Comparison of ENCODE assay signal across 9 cellular contexts in the genomic region with DNA sequence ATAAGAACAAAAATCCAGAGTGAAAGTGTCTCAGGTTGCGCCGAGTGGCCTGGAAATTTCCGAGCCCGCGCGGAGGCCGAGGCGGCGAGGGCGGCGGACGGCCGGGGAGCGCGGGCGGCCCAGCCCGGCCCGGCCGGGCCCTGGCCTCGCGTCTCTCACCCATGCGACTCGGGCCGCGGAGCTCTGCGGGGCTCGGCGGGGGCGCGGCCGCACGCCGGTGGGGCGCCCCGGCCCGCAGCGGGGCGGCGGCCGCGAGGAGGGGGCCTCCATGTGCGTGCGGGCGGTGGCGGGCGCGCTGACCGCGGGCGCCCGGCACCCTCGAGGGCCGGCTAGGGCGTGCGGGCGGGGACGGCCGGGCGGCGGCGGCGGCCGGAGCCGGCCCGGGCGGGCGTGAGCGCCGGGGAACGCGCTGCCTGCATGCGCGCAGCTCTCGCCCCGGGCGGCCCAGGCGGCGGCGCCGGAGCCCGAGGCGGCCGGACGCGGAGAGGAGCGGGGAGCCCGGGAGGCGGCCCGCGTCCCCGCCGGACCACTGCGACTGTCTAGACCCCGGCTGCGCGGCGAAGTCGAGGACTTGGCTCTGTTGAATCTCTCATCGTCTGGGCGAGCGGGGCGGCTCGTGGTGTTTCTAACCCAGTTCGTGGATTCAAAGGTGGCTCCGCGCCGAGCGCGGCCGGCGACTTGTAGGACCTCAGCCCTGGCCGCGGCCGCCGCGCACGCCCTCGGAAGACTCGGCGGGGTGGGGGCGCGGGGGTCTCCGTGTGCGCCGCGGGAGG. TPM values are rescaled to one million over a fixed set of nuclear protein-coding genes. Genes with fewer than 3 reads are reported as not detected.
DNase-seq lines count a peak whose midpoint lies in the region; ATAC-seq and TF ChIP-seq lines count a peak whose summit lies in the region.
"Had no signal": no experiment of that assay in that cellular context is flagged by ENCODE, and none has a peak within 500 bp of the region (broad histone marks: within the 10 kb centered on the region; RNA-seq: fewer than 3 reads in every experiment).

A gene (plus strand): TSS at position 586 of the 773 bp plus-strand sequence. CDS start 249 bp downstream, outside the sequence.

- WGBS in suprapubic skin: 3% methylated on average over 8 of the region's 126 CpGs

- H3K27me3 Mint-ChIP-seq in activated CD4-positive, alpha-beta T cell treated with anti-CD3 and anti-CD28 coated beads for 36 hours: peaks cover 67% of the 10 kb centered on the region
- H3K27me3 Mint-ChIP-seq in activated naive CD8-positive, alpha-beta T cell: peaks cover 34% of the 10 kb centered on the region

- H3K9me3 Mint-ChIP-seq in activated CD4-positive, alpha-beta T cell treated with anti-CD3 and anti-CD28 coated beads for 36 hours (ENCODE audit: low read depth): no peaks in the 10 kb centered on the region
- no peaks in the 10 kb centered on the region for H3K9me3 Mint-ChIP-seq in activated naive CD8-positive, alpha-beta T cell (ENCODE audit: low read depth)

- H3K4me1 ChIP-seq in suprapubic skin: peaks cover 51% of the 10 kb centered on the region

- no peak for TF ChIP-seq EP300 in suprapubic skin (IDR thresholded peaks at IDR 0.05)

- peak within 1 kb of the TSS; percentile 54 for H3K4me3 Mint-ChIP-seq in activated CD4-positive, alpha-beta T cell treated with anti-CD3 and anti-CD28 coated beads for 36 hours
- H3K4me3 Mint-ChIP-seq in activated naive CD8-positive, alpha-beta T cell: peak within 1 kb of the TSS; percentile 70

- no peaks in the 10 kb centered on the region for H3K36me3 Mint-ChIP-seq in activated CD4-positive, alpha-beta T cell treated with anti-CD3 and anti-CD28 coated beads for 36 hours (ENCODE audit: low read depth)
- H3K36me3 Mint-ChIP-seq in activated naive CD8-positive, alpha-beta T cell: no peaks in the 10 kb centered on the region

- ATAC-seq in activated CD4-positive, alpha-beta T cell treated with anti-CD3 and anti-CD28 coated beads for 36 hours: peak; percentile 2
- ATAC-seq in GM21526 (IDR thresholded peaks at IDR 0.05; ENCODE audit: low FRiP score, unreplicated experiment): no peak
- no peak for ATAC-seq in HG03039 (IDR thresholded peaks at IDR 0.05; ENCODE audit: unreplicated experiment)

- H3K27me3 ChIP-seq in layer of hippocampus (ENCODE audit: control insufficient read depth, insufficient read depth, low read length): peaks cover 72% of the 10 kb centered on the region
- H3K27me3 ChIP-seq in suprapubic skin: peaks cover 96% of the 10 kb centered on the region

- H3K36me3 ChIP-seq in suprapubic skin: no peaks in the 10 kb centered on the region

- no peak for TF ChIP-seq CTCF in suprapubic skin (IDR thresholded peaks at IDR 0.05)

- TF ChIP-seq POLR2A in suprapubic skin (IDR thresholded peaks at IDR 0.05): no peak

- H3K4me1 Mint-ChIP-seq in activated CD4-positive, alpha-beta T cell treated with anti-CD3 and anti-CD28 coated beads for 36 hours: peaks cover 18% of the 10 kb centered on the region
- peaks cover 25% of the 10 kb centered on the region for H3K4me1 Mint-ChIP-seq in activated naive CD8-positive, alpha-beta T cell (ENCODE audit: low read depth)

- CTCF ChIA-PET in activated CD4-positive, alpha-beta T cell treated with anti-CD3 and anti-CD28 coated beads for 36 hours (lab: Charles Lee): no interaction called here

- H3K27ac Mint-ChIP-seq in activated CD4-positive, alpha-beta T cell treated with anti-CD3 and anti-CD28 coated beads for 36 hours: no peak within 1 kb of the TSS
- H3K27ac Mint-ChIP-seq in activated naive CD8-positive, alpha-beta T cell: no peak within 1 kb of the TSS

- no peaks in the 10 kb centered on the region for H3K9me3 ChIP-seq in suprapubic skin

- POLR2A ChIA-PET in activated CD4-positive, alpha-beta T cell treated with anti-CD3 and anti-CD28 coated beads for 36 hours (lab: Charles Lee): no interaction called here

- peak within 1 kb of the TSS; percentile 57 for H3K4me3 ChIP-seq in suprapubic skin

- intact Hi-C loops in activated CD4-positive, alpha-beta T cell treated with anti-CD3 and anti-CD28 coated beads for 36 hours (cut with DNase I, micrococcal nuclease): loop anchor here (1.0 to 5.0 kb wide), 4 partner anchors 51 to 350 kb away; no protein-coding TSS in a partner anchor

- H3K27ac ChIP-seq in layer of hippocampus (ENCODE audit: low read depth, low read length) (peak within 1 kb of the TSS; percentile 21), suprapubic skin (no peak within 1 kb of the TSS)

- no peak for DNase-seq in activated CD4-positive, alpha-beta T cell treated with anti-CD3 and anti-CD28 coated beads for 36 hours
- no peak for DNase-seq in activated CD4-positive, alpha-beta T cell treated with anti-CD3 and anti-CD28 coated beads for 1 hour
- no peak for DNase-seq in suprapubic skin (ENCODE audit: low spot score in 2 of 2)
- no peak for DNase-seq in effector CD8-positive, alpha-beta T cell (lab: John Stamatoyannopoulos, UW)

RNA-seq across cellular contexts. Expression of the gene that starts here (rescaled TPM):
- total RNA-seq in activated CD4-positive, alpha-beta T cell treated with anti-CD3 and anti-CD28 coated beads for 36 hours: not detected
- under 1 TPM in 3 of 4 donors, not detected in 1; 0.21 to 0.56 (median 0.34) TPM for total RNA-seq in suprapubic skin
- total RNA-seq: pulmonary artery endothelial cell had no signal

Comparison
In these comparisons a context has a peak if more than half of its experiments do, and no peak if none do; other contexts are left out.
1. Peak in ATAC-seq in activated CD4-positive, alpha-beta T cell treated with anti-CD3 and anti-CD28 coated beads for 36 hours; RNA of the gene not detected or under 1 TPM.